ENCODE assay signal across 8 cellular contexts in the genomic region with DNA sequence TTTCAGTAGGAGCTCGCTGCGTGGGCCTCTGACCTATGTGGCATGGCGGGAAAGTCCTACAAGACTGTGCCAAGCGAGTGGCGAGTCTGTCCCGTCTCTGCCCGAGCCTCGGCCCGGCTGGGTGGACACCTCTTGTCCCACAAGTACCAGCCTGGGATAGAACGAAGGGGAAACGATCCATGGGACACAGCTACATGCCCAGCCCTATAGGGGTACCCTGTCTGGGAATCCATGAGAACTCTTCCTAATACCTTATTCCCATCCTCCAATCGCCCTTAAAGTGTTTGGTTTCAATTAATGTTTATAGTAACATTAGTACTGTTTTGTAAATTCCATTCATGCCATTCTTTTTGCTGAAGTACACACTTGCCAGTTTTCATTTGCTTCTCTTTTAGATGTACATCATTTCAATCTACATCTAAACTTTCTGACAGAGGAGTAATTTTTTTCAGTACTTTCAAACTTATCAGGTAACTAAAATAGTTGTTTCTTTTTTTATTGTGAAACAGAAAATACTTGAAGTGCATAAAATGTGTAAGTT. TPM values are rescaled to one million over a fixed set of nuclear protein-coding genes. Genes with fewer than 3 reads are reported as not detected.
A peak's percentile ranks its signal among the peaks of the same experiment; 100 is the strongest.
DNase-seq lines count a peak whose midpoint lies in the region; ATAC-seq, FAIRE-seq and TF ChIP-seq lines count a peak whose summit lies in the region.

No MANE protein-coding gene starts in this region.

- ATAC-seq in GM19351 (IDR thresholded peaks at IDR 0.05; ENCODE audit: unreplicated experiment): no peak
- no peak for ATAC-seq in HG02970 (IDR thresholded peaks at IDR 0.05; ENCODE audit: low FRiP score, unreplicated experiment)

- H4K5ac ChIP-seq in H1 (ENCODE audit: insufficient read length, low read depth, low read length): no peak overlapping the region

- H3K14ac ChIP-seq in H1 (ENCODE audit: insufficient read length): no peak overlapping the region

- POLR2A ChIA-PET in H1 (lab: Charles Lee; ENCODE audit: partially characterized antibody): interaction anchor here (0.6 to 6.8 kb wide), 9 partner anchors 8 to 379 kb away, joined by 3 to 103 read pairs (median 5); partner anchors contain the start of genes ZNF345, ZNF383 and ZNF850

- peak overlapping the region; percentile 77 for H3K4me3 ChIP-seq in BLaER1
- peak overlapping the region; percentile 98 for H3K4me3 ChIP-seq in HUES48 (ENCODE audit: low read depth, low read length)
- H3K4me3 ChIP-seq in H1 (ENCODE audit: extremely low read depth in 1 of 4, insufficient read depth in 2 of 4, low read depth in 3 of 4, low read length in 4 of 4): peak overlapping the region; percentile 77 to 98 (median 93)
- H3K4me3 ChIP-seq in neutrophil (ENCODE audit: low read depth in 1 of 2, low read length in 1 of 2): peak overlapping the region; percentile 72 to 74

- H3K4me2 ChIP-seq in BLaER1: peak overlapping the region; percentile 86
- H3K4me2 ChIP-seq in H1 (ENCODE audit: insufficient read depth in 1 of 2, low read depth in 2 of 2, low read length in 2 of 2): peak overlapping the region; percentile 92 to 93

- DNase-seq in H1 (ENCODE audit: low read depth in 1 of 2, low spot score in 2 of 2) (no peak), mucosa of gallbladder (ENCODE audit: low spot score) (no peak)
- DNase-seq in NK-92 treated with Interleukin-12 subunit alpha and Interleukin-12 subunit beta, amount 100 ng/mL, for 24 hours (lab: John Stamatoyannopoulos, UW): no peak

- peaks cover 6% of the 10 kb centered on the region for H3K23me2 ChIP-seq in H1 (ENCODE audit: low read depth, low read length)

- H3K56ac ChIP-seq in H1 (replicated peaks; ENCODE audit: insufficient read length, low read depth, low read length): no peak overlapping the region

- no peaks in the 10 kb centered on the region for H4K20me1 ChIP-seq in BLaER1
- no peaks in the 10 kb centered on the region for H4K20me1 ChIP-seq in H1 (replicated peaks in 1 of 2; ENCODE audit: control insufficient read depth in 1 of 2, insufficient read depth in 2 of 2, low read length in 2 of 2)

- H3K27ac ChIP-seq in BLaER1 (peak overlapping the region; percentile 87; the same call in 1 of the 2 replicates), HUES48 (ENCODE audit: low read depth, low read length) (peak overlapping the region; percentile 85), H1 (ENCODE audit: low read depth, low read length) (peak overlapping the region; percentile 88; the same call in 1 of the 2 replicates), neutrophil (no peak overlapping the region)

- H3K18ac ChIP-seq in H1 (ENCODE audit: extremely low read depth, low read length): no peak overlapping the region

- CTCF ChIA-PET in H1 (lab: Charles Lee; ENCODE audit: partially characterized antibody): interaction anchor here (4.3 kb wide), 1 partner anchor 11 kb away, joined by 14 read pairs; the partner anchor contains the start of gene ZNF345

- no peak overlapping the region for H3K4ac ChIP-seq in H1 (replicated peaks; ENCODE audit: insufficient read length, low read depth, low read length)

- peak overlapping the region; percentile 16; the same call in 1 of the 2 replicates for H2BK5ac ChIP-seq in H1 (ENCODE audit: low read depth, low read length)

- TF ChIP-seq CTCF in H1 (IDR thresholded peaks at IDR 0.05; ENCODE audit: control extremely low read depth in 1 of 3, insufficient read depth in 1 of 3, low read depth in 1 of 3, low read length in 3 of 3) (no peak), neutrophil (IDR thresholded peaks at IDR 0.05) (no peak)

- H2BK20ac ChIP-seq in H1 (ENCODE audit: low read length): no peak overlapping the region

- no peak overlapping the region for H4K91ac ChIP-seq in H1 (replicated peaks; ENCODE audit: insufficient read length, low read length)

- FAIRE-seq in H1 (lab: Jason Lieb, UNC): no peak

- H4K8ac ChIP-seq in H1 (ENCODE audit: extremely low read depth, insufficient read depth, low read length): no peak overlapping the region

- H3K23ac ChIP-seq in H1 (ENCODE audit: insufficient read length): no peak overlapping the region

- no peak for TF ChIP-seq POLR2A in H1 (IDR thresholded peaks at IDR 0.05; ENCODE audit: control extremely low read depth in 1 of 2, low read depth in 2 of 2, low read length in 2 of 2)

- H3K79me1 ChIP-seq in H1 (ENCODE audit: low read depth, low read length): no peaks in the 10 kb centered on the region; the same call in 1 of the 2 replicates

- no peak for TF ChIP-seq RAD21 in H1 (IDR thresholded peaks at IDR 0.05 in 1 of 2, conservative IDR thresholded peaks at IDR 0.05 in 1 of 2; ENCODE audit: low read depth in 2 of 2, low read length in 2 of 2)

- H3K36me3 ChIP-seq in BLaER1 (peaks cover 74% of the 10 kb centered on the region), HUES48 (ENCODE audit: control insufficient read depth, insufficient read depth, low read length) (peaks cover 8% of the 10 kb centered on the region; the same call in 1 of the 2 replicates), H1 (ENCODE audit: control insufficient read depth in 2 of 4, insufficient read depth in 4 of 4, low read length in 3 of 4) (no peaks in the 10 kb centered on the region; a peak in 2 of 8 replicates), neutrophil (no peaks in the 10 kb centered on the region)

- H3K4me1 ChIP-seq in BLaER1 (peaks cover 18% of the 10 kb centered on the region), HUES48 (ENCODE audit: control insufficient read depth, insufficient read depth, low read length) (no peaks in the 10 kb centered on the region), H1 (replicated peaks in 1 of 4; ENCODE audit: control insufficient read depth in 3 of 4, insufficient read depth in 4 of 4, low read length in 3 of 4) (peaks cover 0 to 2% (median 0%) of the 10 kb centered on the region in 4 experiments; a peak in 1 of 7 replicates), neutrophil (ENCODE audit: control insufficient read depth in 1 of 2, insufficient read depth in 1 of 2, low read depth in 1 of 2, low read length in 1 of 2) (peaks cover 14 to 18% of the 10 kb centered on the region in 2 experiments)

- no peak overlapping the region for H2BK15ac ChIP-seq in H1 (ENCODE audit: low read length)

- H2AFZ ChIP-seq in H1 (ENCODE audit: low read length): peak overlapping the region; percentile 87; the same call in 1 of the 2 replicates

- H3K27me3 ChIP-seq in BLaER1 (no peaks in the 10 kb centered on the region), HUES48 (ENCODE audit: control insufficient read depth, insufficient read depth, low read length) (no peaks in the 10 kb centered on the region), H1 (replicated peaks in 1 of 4; ENCODE audit: control insufficient read depth in 3 of 4, extremely low read depth in 1 of 4, insufficient read depth in 3 of 4, low read length in 3 of 4) (peaks cover 0 to 1% (median 0%) of the 10 kb centered on the region in 4 experiments; a peak in 1 of 7 replicates), neutrophil (no peaks in the 10 kb centered on the region)

- 29% methylated on average over 12 of the region's 12 CpGs; no CpG with 5 or more reads in 1 of the 2 experiments for WGBS in H1 (ENCODE audit: extremely low coverage in 1 of 2, insufficient coverage in 1 of 2, insufficient read length in 1 of 2, insufficient replicate concordance in 2 of 2, low coverage in 1 of 2, low lambda C conversion rate in 2 of 2, missing lambda C conversion rate in 1 of 2), 2 experiments

- H3K9me3 ChIP-seq in BLaER1 (peaks cover 70% of the 10 kb centered on the region), HUES48 (ENCODE audit: control insufficient read depth, insufficient read depth, low read length) (peaks cover 7% of the 10 kb centered on the region; the same call in 1 of the 2 replicates), H1 (ENCODE audit: insufficient read depth in 2 of 2, low read depth in 1 of 2, low read length in 1 of 2) (peaks cover 5 to 7% of the 10 kb centered on the region in 2 experiments; a peak in 2 of 4 replicates), neutrophil (peaks cover under 1% of the 10 kb centered on the region)

- no peak for TF ChIP-seq EP300 in H1 (IDR thresholded peaks at IDR 0.05; ENCODE audit: borderline replicate concordance in 1 of 2, low read depth in 2 of 2, low read length in 2 of 2)

- H2BK120ac ChIP-seq in H1 (replicated peaks; ENCODE audit: low read depth, low read length): no peak overlapping the region

- H2AK5ac ChIP-seq in H1 (ENCODE audit: low read depth, low read length): no peak overlapping the region

- peak overlapping the region; percentile 86 for H3K9ac ChIP-seq in BLaER1
- H3K9ac ChIP-seq in HUES48 (ENCODE audit: low read depth, low read length): peak overlapping the region; percentile 95; the same call in 1 of the 2 replicates
- H3K9ac ChIP-seq in H1 (replicated peaks in 1 of 4; ENCODE audit: extremely low read depth in 1 of 4, low read depth in 3 of 4, low read length in 3 of 4): peak overlapping the region in 2 of 4 experiments; percentile 82 to 87; a peak in 5 of 7 replicates

- H3K79me2 ChIP-seq in H1 (ENCODE audit: control insufficient read depth in 1 of 2, insufficient read depth in 2 of 2, low read length in 2 of 2): 0 out of 4 replicates have a peak, but pooled peaks cover 0 to 6% of the 10 kb centered on the region in 2 experiments

- no peak overlapping the region for H2BK12ac ChIP-seq in H1 (ENCODE audit: low read depth, low read length)

TF ChIP-seq in H1, 55 proteins besides CTCF, POLR2A, EP300 and RAD21 (continues in another document):
- TF ChIP-seq TEAD4 (IDR thresholded peaks at IDR 0.05; ENCODE audit: low read depth, low read length) (no peak), KDM5A (IDR thresholded peaks at IDR 0.05; ENCODE audit: low read length) (no peak), CBX8 (IDR thresholded peaks at IDR 0.05; ENCODE audit: borderline replicate concordance, low read depth, low read length) (no peak)

RNA-seq across cellular contexts. Expression of gene ZNF790, which starts 0.7 kb away (rescaled TPM):
- total RNA-seq in H1 (2021; fragmentation: NEBNext Ultra II Directional; extraction: Animal tissue kit (Norgen Biotek cat#: 25700)): 7.2 and 7.5 TPM in 2 replicates
- polyA plus RNA-seq in H1 (2011; rRNA removed): 1.7 and 1.9 TPM in 2 replicates
- 3.1 TPM for polyA plus RNA-seq in H1 (2011; cell fraction: cytosol; rRNA removed)
- 1.8 TPM for polyA plus RNA-seq in H1 (2011; cell fraction: nucleus; rRNA removed)
- 2.8 to 3.9 TPM (median 3.3 TPM) in 4 replicates for polyA plus RNA-seq in H1 (2012, experiment 1 of 2)
- 0.81 TPM for polyA plus RNA-seq in H1 (2012, experiment 2 of 2)
- 2.8 TPM for polyA plus RNA-seq in H1 (2013, experiment 1 of 2)
- 2.4 TPM for polyA plus RNA-seq in H1 (2013, experiment 2 of 2)
- 3.4 and 3.7 TPM in 2 replicates for polyA minus RNA-seq in H1 (2011; rRNA and poly(A)+ RNA removed)
- polyA minus RNA-seq in H1 (2011; cell fraction: cytosol; rRNA and poly(A)+ RNA removed): 3.2 TPM
- 8.3 TPM for polyA minus RNA-seq in H1 (2011; cell fraction: nucleus; rRNA and poly(A)+ RNA removed)
- 8.7 TPM for total RNA-seq in mucosa of gallbladder

RNA-seq across cellular contexts. Expression of gene ZNF345, which starts 11.8 kb away (rescaled TPM):
- 5.1 TPM in 2 replicates for total RNA-seq in H1 (2021; fragmentation: NEBNext Ultra II Directional; extraction: Animal tissue kit (Norgen Biotek cat#: 25700))
- polyA plus RNA-seq in H1 (2011; rRNA removed): 3.2 and 3.8 TPM in 2 replicates
- 3.7 TPM for polyA plus RNA-seq in H1 (2011; cell fraction: cytosol; rRNA removed)
- polyA plus RNA-seq in H1 (2011; cell fraction: nucleus; rRNA removed): 2.4 TPM
- polyA plus RNA-seq in H1 (2012, experiment 1 of 2): 2.9 to 5.3 TPM (median 3.8 TPM) in 4 replicates
- 1.4 TPM for polyA plus RNA-seq in H1 (2012, experiment 2 of 2)
- 3.9 TPM for polyA plus RNA-seq in H1 (2013, experiment 1 of 2)
- 3.2 TPM for polyA plus RNA-seq in H1 (2013, experiment 2 of 2)
- 3.2 and 6.5 TPM in 2 replicates for polyA minus RNA-seq in H1 (2011; rRNA and poly(A)+ RNA removed)
- 7.3 TPM for polyA minus RNA-seq in H1 (2011; cell fraction: cytosol; rRNA and poly(A)+ RNA removed)
- polyA minus RNA-seq in H1 (2011; cell fraction: nucleus; rRNA and poly(A)+ RNA removed): 13.0 TPM
- total RNA-seq in mucosa of gallbladder: 8.2 TPM
